In the genomic region with DNA sequence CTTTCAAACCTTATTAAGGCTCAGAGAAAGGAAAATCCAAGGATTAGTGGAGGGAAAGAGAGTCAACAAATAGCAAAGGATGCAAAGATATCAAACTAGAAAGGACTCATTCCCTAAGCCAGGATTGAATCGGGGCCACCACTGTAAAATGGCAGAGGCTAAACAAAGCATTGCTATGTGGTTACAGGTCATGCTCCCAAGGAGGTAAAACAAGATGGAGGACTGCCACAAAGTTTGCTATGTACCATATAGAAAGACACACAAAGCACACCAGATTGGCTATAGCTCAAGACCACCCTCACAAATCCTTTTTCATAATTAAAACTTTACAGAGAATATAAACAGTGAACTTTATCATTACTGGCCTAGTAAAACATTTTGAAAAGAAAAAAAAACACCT, we compare ENCODE assay signal across 22 cellular contexts. TPM values are rescaled to one million over a fixed set of nuclear protein-coding genes. Genes with fewer than 3 reads are reported as not detected.
DNase-seq lines count a peak whose midpoint lies in the region; ATAC-seq, FAIRE-seq and TF ChIP-seq lines count a peak whose summit lies in the region.
"Had no signal": no experiment of that assay in that cellular context is flagged by ENCODE, and none has a peak within 500 bp of the region (broad histone marks: within the 10 kb centered on the region; RNA-seq: fewer than 3 reads in every experiment).

No MANE protein-coding gene starts in this region.

- CTCF ChIA-PET in HepG2 (lab: Yijun Ruan, JAX; ENCODE audit: low intra/inter-chr PET ratio, low total read pairs): no interaction called here
- CTCF ChIA-PET in activated CD4-positive, alpha-beta memory T cell treated with anti-CD3 and anti-CD28 coated beads for 36 hours (lab: Charles Lee): no interaction called here

- H3K9me3 ChIP-seq in HepG2 (ENCODE audit: low read length) (no peaks in the 10 kb centered on the region), right lobe of liver (no peaks in the 10 kb centered on the region)
- H3K9me3 ChIP-seq: A549, Caco-2 had no signal

- H3K4me1 Mint-ChIP-seq in T-helper 1 cell treated with Interleukin-12 subunit alpha and Interleukin-12 subunit beta and Interleukin-4 antibody, amounts not matched to agents 30 μg/mL and 1 μg/mL, for 36 hours (ENCODE audit: low read depth): peaks cover 2% of the 10 kb centered on the region
- H3K4me1 Mint-ChIP-seq in activated T-helper 2 cell treated with anti-CD3 and anti-CD28 coated beads, Interferon-gamma antibody, Interleukin-2, Interleukin-4, amounts not matched to agents 10 μg/mL and 5 μg/mL and 100 μg/mL, durations not matched to agents 14 hours and 24 hours and 36 hours (ENCODE audit: low read depth): peaks cover 2% of the 10 kb centered on the region
- H3K4me1 Mint-ChIP-seq in activated CD4-positive, alpha-beta memory T cell treated with anti-CD3 and anti-CD28 coated beads for 36 hours (ENCODE audit: low read depth): no peaks in the 10 kb centered on the region

- TF ChIP-seq POLR2A in HepG2 (IDR thresholded peaks at IDR 0.05; ENCODE audit: insufficient read depth in 1 of 2, low read depth in 2 of 2, low read length in 2 of 2) (peak in 1 of 2 experiments; percentile 36; a peak in 1 of 4 replicates), right lobe of liver (IDR thresholded peaks at IDR 0.05) (no peak)

- TF ChIP-seq EP300 in HepG2 (IDR thresholded peaks at IDR 0.05; ENCODE audit: low read depth in 2 of 2, low read length in 2 of 2) (no peak), HepG2 (CRISPR knock-in tag; IDR thresholded peaks at IDR 0.05; ENCODE audit: borderline replicate concordance) (no peak)

- H3K27ac Mint-ChIP-seq in T-helper 1 cell treated with Interleukin-12 subunit alpha and Interleukin-12 subunit beta and Interleukin-4 antibody, amounts not matched to agents 30 μg/mL and 1 μg/mL, for 36 hours: peak overlapping the region; percentile 50
- H3K27ac Mint-ChIP-seq in activated T-helper 2 cell treated with anti-CD3 and anti-CD28 coated beads, Interferon-gamma antibody, Interleukin-2, Interleukin-4, amounts not matched to agents 10 μg/mL and 5 μg/mL and 100 μg/mL, durations not matched to agents 14 hours and 24 hours and 36 hours: peak overlapping the region; percentile 38
- no peak overlapping the region for H3K27ac Mint-ChIP-seq in activated CD4-positive, alpha-beta memory T cell treated with anti-CD3 and anti-CD28 coated beads for 36 hours
- H3K27ac Mint-ChIP-seq: CD4-positive, alpha-beta T cell had no signal

- in situ Hi-C loops in HepG2 (cut with HindIII; ENCODE audit: extremely low pct_ligation_motif_present, low pct_unique_long_range_greater_than_20kb): no loop called here

- no peak for DNase-seq in T-helper 1 cell
- DNase-seq in HepG2 (ENCODE audit: low spot score): peak; percentile 39
- no peak for DNase-seq in right lobe of liver
- no peak for DNase-seq in activated T-helper 2 cell treated with anti-CD3 and anti-CD28 coated beads, Interferon-gamma antibody, Interleukin-2, Interleukin-4, amounts not matched to agents 10 μg/mL and 5 μg/mL and 100 μg/mL, durations not matched to agents 14 hours and 24 hours and 36 hours (ENCODE audit: low spot score)
- DNase-seq in activated CD4-positive, alpha-beta memory T cell treated with anti-CD3 and anti-CD28 coated beads for 36 hours: no peak
- DNase-seq: AML-193; Caco-2; CD4-positive, alpha-beta T cell; DMS153; DMS79 treated with DMSO at 0.1 percent for 48 hours; GF-D8; GM23248; HCEC 1CT; IMR-90 had no signal

- H3K9me3 Mint-ChIP-seq in T-helper 1 cell treated with Interleukin-12 subunit alpha and Interleukin-12 subunit beta and Interleukin-4 antibody, amounts not matched to agents 30 μg/mL and 1 μg/mL, for 36 hours: no peaks in the 10 kb centered on the region
- no peaks in the 10 kb centered on the region for H3K9me3 Mint-ChIP-seq in activated T-helper 2 cell treated with anti-CD3 and anti-CD28 coated beads, Interferon-gamma antibody, Interleukin-2, Interleukin-4, amounts not matched to agents 10 μg/mL and 5 μg/mL and 100 μg/mL, durations not matched to agents 14 hours and 24 hours and 36 hours
- H3K9me3 Mint-ChIP-seq in activated CD4-positive, alpha-beta memory T cell treated with anti-CD3 and anti-CD28 coated beads for 36 hours: no peaks in the 10 kb centered on the region
- H3K9me3 Mint-ChIP-seq: CD4-positive, alpha-beta T cell had no signal

- no peaks in the 10 kb centered on the region for H3K36me3 Mint-ChIP-seq in T-helper 1 cell treated with Interleukin-12 subunit alpha and Interleukin-12 subunit beta and Interleukin-4 antibody, amounts not matched to agents 30 μg/mL and 1 μg/mL, for 36 hours (ENCODE audit: low read depth)
- H3K36me3 Mint-ChIP-seq in activated T-helper 2 cell treated with anti-CD3 and anti-CD28 coated beads, Interferon-gamma antibody, Interleukin-2, Interleukin-4, amounts not matched to agents 10 μg/mL and 5 μg/mL and 100 μg/mL, durations not matched to agents 14 hours and 24 hours and 36 hours (ENCODE audit: low read depth): no peaks in the 10 kb centered on the region
- no peaks in the 10 kb centered on the region for H3K36me3 Mint-ChIP-seq in activated CD4-positive, alpha-beta memory T cell treated with anti-CD3 and anti-CD28 coated beads for 36 hours

- peak overlapping the region; percentile 49 for H3K4me3 Mint-ChIP-seq in T-helper 1 cell treated with Interleukin-12 subunit alpha and Interleukin-12 subunit beta and Interleukin-4 antibody, amounts not matched to agents 30 μg/mL and 1 μg/mL, for 36 hours
- H3K4me3 Mint-ChIP-seq in activated T-helper 2 cell treated with anti-CD3 and anti-CD28 coated beads, Interferon-gamma antibody, Interleukin-2, Interleukin-4, amounts not matched to agents 10 μg/mL and 5 μg/mL and 100 μg/mL, durations not matched to agents 14 hours and 24 hours and 36 hours (ENCODE audit: low read depth): peak overlapping the region; percentile 42
- no peak overlapping the region for H3K4me3 Mint-ChIP-seq in activated CD4-positive, alpha-beta memory T cell treated with anti-CD3 and anti-CD28 coated beads for 36 hours
- H3K4me3 Mint-ChIP-seq: CD4-positive, alpha-beta T cell had no signal

- H3K4me3 ChIP-seq in HepG2 (replicated peaks in 1 of 3; ENCODE audit: insufficient read depth in 1 of 3, low read depth in 2 of 3, low read length in 3 of 3): peak overlapping the region; percentile 69 to 84 (median 71)
- no peak overlapping the region for H3K4me3 ChIP-seq in right lobe of liver
- H3K4me3 ChIP-seq: A549, GM23248 had no signal

- POLR2A ChIA-PET in HepG2 (lab: Yijun Ruan, JAX): interaction anchor here (2.1 to 2.3 kb wide), 2 partner anchors 10 to 141 kb away, joined by 12 to 19 read pairs; a partner anchor contains a TSS
- POLR2A ChIA-PET in activated CD4-positive, alpha-beta memory T cell treated with anti-CD3 and anti-CD28 coated beads for 36 hours (lab: Charles Lee): no interaction called here

- H3K27me3 ChIP-seq in HepG2 (ENCODE audit: control insufficient read depth in 1 of 2, insufficient read depth in 2 of 2, low read length in 2 of 2) (no peaks in the 10 kb centered on the region), right lobe of liver (no peaks in the 10 kb centered on the region)

- peak overlapping the region; percentile 66 for H3K4me2 ChIP-seq in HepG2 (ENCODE audit: low read depth, low read length)
- H3K4me2 ChIP-seq: A549 had no signal

- H4K20me1 ChIP-seq in HepG2 (ENCODE audit: insufficient read depth, low read length): 0 out of 2 replicates have a peak, but pooled peaks cover 6% of the 10 kb centered on the region

- BruUV-seq in HepG2 (replicated peaks; lab: Mats Ljungman, UMichigan): TSS peak; percentile 90

- ATAC-seq in HepG2 (peak; percentile 70), right lobe of liver (no peak), esophagus mucosa (no peak)
- ATAC-seq: A549 had no signal

- peaks cover 8% of the 10 kb centered on the region for H3K27me3 Mint-ChIP-seq in T-helper 1 cell treated with Interleukin-12 subunit alpha and Interleukin-12 subunit beta and Interleukin-4 antibody, amounts not matched to agents 30 μg/mL and 1 μg/mL, for 36 hours (ENCODE audit: low read depth)
- H3K27me3 Mint-ChIP-seq in activated T-helper 2 cell treated with anti-CD3 and anti-CD28 coated beads, Interferon-gamma antibody, Interleukin-2, Interleukin-4, amounts not matched to agents 10 μg/mL and 5 μg/mL and 100 μg/mL, durations not matched to agents 14 hours and 24 hours and 36 hours (ENCODE audit: low read depth): no peaks in the 10 kb centered on the region
- peaks cover 2% of the 10 kb centered on the region for H3K27me3 Mint-ChIP-seq in activated CD4-positive, alpha-beta memory T cell treated with anti-CD3 and anti-CD28 coated beads for 36 hours

- TF ChIP-seq CTCF in HepG2 (CRISPR knock-in tag; IDR thresholded peaks at IDR 0.05) (no peak), right lobe of liver (IDR thresholded peaks at IDR 0.05) (no peak)

- peak overlapping the region; percentile 89 for H3K27ac ChIP-seq in HepG2 (ENCODE audit: extremely low read length, insufficient read depth, low read length)
- H3K27ac ChIP-seq in right lobe of liver: no peak overlapping the region
- H3K27ac ChIP-seq: 22Rv1, A549, C4-2B, GM23248, HL-60 had no signal

- peaks cover 24% of the 10 kb centered on the region for H3K4me1 ChIP-seq in HepG2 (ENCODE audit: insufficient read depth, low read length)
- H3K4me1 ChIP-seq in right lobe of liver: no peaks in the 10 kb centered on the region
- H3K4me1 ChIP-seq: A549, Caco-2 had no signal

- TF ChIP-seq RAD21 in HepG2 (CRISPR knock-in tag; IDR thresholded peaks at IDR 0.05): no peak

- intact Hi-C loops in HepG2 (cut with micrococcal nuclease; ENCODE audit: unreplicated experiment) (loop anchor here (10.0 kb wide), 1 partner anchor 437 kb away; a partner anchor contains a TSS), right lobe of liver (cut with DNase I) (no loop called here)
- intact Hi-C loops in activated T-helper 2 cell treated with anti-CD3 and anti-CD28 coated beads, Interferon-gamma antibody, Interleukin-2, Interleukin-4, amounts not matched to agents 10 μg/mL and 5 μg/mL and 100 μg/mL, durations not matched to agents 14 hours and 24 hours and 36 hours (cut with micrococcal nuclease): no loop called here
- intact Hi-C loops in activated CD4-positive, alpha-beta memory T cell treated with anti-CD3 and anti-CD28 coated beads for 36 hours (cut with micrococcal nuclease): no loop called here

- no peak overlapping the region for H2AFZ ChIP-seq in HepG2 (ENCODE audit: low read length)
- H2AFZ ChIP-seq: GM23248 had no signal

- WGBS in HepG2 (ENCODE audit: low lambda C conversion rate): 15% methylated on average over 1 of the region's 1 CpG
- WGBS in right lobe of liver (ENCODE audit: insufficient coverage, low coverage, low lambda C conversion rate, missing lambda C conversion rate): 50% methylated on average over 1 of the region's 1 CpG

- peak; percentile 71 for FAIRE-seq in HepG2 (lab: Jason Lieb, UNC)
- FAIRE-seq: H54 had no signal

- peak overlapping the region; percentile 90 for H3K9ac ChIP-seq in HepG2 (ENCODE audit: insufficient read depth, low read depth, low read length)
- H3K9ac ChIP-seq: GM23248 had no signal

- H3K36me3 ChIP-seq in HepG2 (replicated peaks in 1 of 2; ENCODE audit: control insufficient read depth in 1 of 2, insufficient read depth in 2 of 2, low read length in 2 of 2): no peaks in the 10 kb centered on the region
- H3K36me3 ChIP-seq in right lobe of liver: no peaks in the 10 kb centered on the region

- peaks cover 34% of the 10 kb centered on the region for H3K79me2 ChIP-seq in HepG2 (ENCODE audit: insufficient read depth, low read length)

RNA-seq across cellular contexts. Expression of a gene that starts 25.9 kb away (rescaled TPM):
- total RNA-seq in HepG2 (2016; rRNA removed; fragmentation: Illumina TruSeq; extraction: Trizol): not detected in 2 replicates
- total RNA-seq in HepG2 (2016; cell fraction: cytosol; rRNA removed; fragmentation: Illumina TruSeq; extraction: Trizol; ENCODE audit: low read depth): not detected in 2 replicates
- not detected in 2 replicates for total RNA-seq in HepG2 (2016; cell fraction: insoluble cytoplasmic fraction; rRNA removed; fragmentation: Illumina TruSeq; extraction: Trizol)
- total RNA-seq in HepG2 (2016; cell fraction: membrane; rRNA removed; fragmentation: Illumina TruSeq; extraction: Trizol): not detected in 2 replicates
- total RNA-seq in HepG2 (2016; cell fraction: nucleus; rRNA removed; fragmentation: Illumina TruSeq; extraction: Trizol): not detected in 2 replicates
- polyA plus RNA-seq in HepG2 (2011; rRNA removed): not detected in 2 replicates
- polyA plus RNA-seq in HepG2 (2011; cell fraction: cytosol; rRNA removed): not detected in 2 replicates
- not detected in 2 replicates for polyA plus RNA-seq in HepG2 (2011; cell fraction: nucleus; rRNA removed)
- not detected in 2 replicates for polyA plus RNA-seq in HepG2 (2012)
- polyA plus RNA-seq in HepG2 (2016; cell fraction: cytosol; fragmentation: Illumina TruSeq; extraction: Trizol; ENCODE audit: low read depth): not detected in 2 replicates
- polyA plus RNA-seq in HepG2 (2016; cell fraction: insoluble cytoplasmic fraction; fragmentation: Illumina TruSeq; extraction: Trizol; ENCODE audit: low read depth): not detected in 2 replicates
- not detected in 2 replicates for polyA plus RNA-seq in HepG2 (2016; cell fraction: membrane; fragmentation: Illumina TruSeq; extraction: Trizol; ENCODE audit: low read depth)
- polyA plus RNA-seq in HepG2 (2016; cell fraction: nucleus; fragmentation: Illumina TruSeq; extraction: Trizol; ENCODE audit: insufficient read depth, low read depth): not detected in 2 replicates
- polyA minus RNA-seq in HepG2 (2011; rRNA and poly(A)+ RNA removed; ENCODE audit: low replicate concordance): 0.10 TPM in 1 of 2 replicates, not detected in the other
- polyA minus RNA-seq in HepG2 (2011; cell fraction: cytosol; rRNA and poly(A)+ RNA removed): not detected in 2 replicates
- polyA minus RNA-seq in HepG2 (2011; cell fraction: nucleus; rRNA and poly(A)+ RNA removed): not detected in 2 replicates
- not detected for total RNA-seq in right lobe of liver
- not detected in 2 replicates for total RNA-seq in activated T-helper 2 cell treated with anti-CD3 and anti-CD28 coated beads, Interferon-gamma antibody, Interleukin-2, Interleukin-4, amounts not matched to agents 10 μg/mL and 5 μg/mL and 100 μg/mL, durations not matched to agents 14 hours and 24 hours and 36 hours
- not detected for total RNA-seq in esophagus mucosa
- not detected for total RNA-seq in activated CD4-positive, alpha-beta memory T cell treated with anti-CD3 and anti-CD28 coated beads for 36 hours
- total RNA-seq: Caco-2; CD4-positive, alpha-beta T cell; GM23248; IMR-90 had no signal
- polyA plus RNA-seq: A549, BJ, GM23248, IMR-90 had no signal

Comparison
In these comparisons a context has a peak if more than half of its experiments do, and no peak if none do; other contexts are left out.
1. H3K4me3 ChIP-seq: peak in HepG2 (3 of 3); none in right lobe of liver (0 of 3).